In genomic region chr4:186761281-186761897, GRCh38 we compare ENCODE assay signal across 1 cellular context.
TF ChIP-seq lines count a peak whose summit lies in the region.

No MANE protein-coding gene starts in this region.

TF ChIP-seq in IMR-90, 13 proteins besides CTCF, POLR2A, EP300 and RAD21:
- TF ChIP-seq CEBPB (IDR thresholded peaks at IDR 0.05; ENCODE audit: low read depth, low read length): peak; percentile 30; the same call in 1 of the 2 replicates
- no peak for TF ChIP-seq FOS (IDR thresholded peaks at IDR 0.05; ENCODE audit: low read depth, low read length)
- TF ChIP-seq RFX5 (IDR thresholded peaks at IDR 0.05; ENCODE audit: low read depth, low read length): no peak
- TF ChIP-seq MXI1 (IDR thresholded peaks at IDR 0.05; ENCODE audit: borderline replicate concordance, low read depth, low read length): no peak
